25 cellular contexts compared by ENCODE assay signal in the genomic region with DNA sequence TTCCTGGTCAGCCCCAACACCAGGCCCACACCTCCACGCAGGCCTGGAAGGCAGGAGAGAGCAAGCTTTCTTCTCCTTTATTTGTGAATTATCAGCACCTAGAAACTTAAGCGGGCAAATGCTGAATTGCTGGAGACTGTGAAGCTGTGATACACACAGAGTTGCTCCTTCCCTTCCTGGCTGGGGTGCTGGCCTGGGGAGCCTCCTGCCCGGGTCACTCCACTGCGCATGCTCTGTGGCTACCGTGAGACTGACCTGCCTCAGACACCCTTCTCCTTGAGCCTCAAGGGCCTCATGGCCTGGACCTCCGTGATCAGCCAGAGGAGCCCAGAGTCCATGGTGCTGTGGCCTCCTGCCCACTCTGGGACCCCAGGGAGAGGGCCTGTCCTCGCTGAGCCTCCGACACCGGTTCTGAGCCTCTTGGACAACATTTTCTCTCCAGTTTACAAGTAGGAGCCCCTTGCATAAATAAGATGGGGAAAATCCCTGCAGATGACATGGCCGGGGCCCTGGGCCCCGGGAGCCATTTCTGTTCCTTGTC. TPM values are rescaled to one million over a fixed set of nuclear protein-coding genes. Genes with fewer than 3 reads are reported as not detected.
DNase-seq lines count a peak whose midpoint lies in the region; ATAC-seq and TF ChIP-seq lines count a peak whose summit lies in the region.
"Had no signal": no experiment of that assay in that cellular context is flagged by ENCODE, and none has a peak within 500 bp of the region (broad histone marks: within the 10 kb centered on the region; RNA-seq: fewer than 3 reads in every experiment).

No MANE protein-coding gene starts in this region.

- no peaks in the 10 kb centered on the region for H3K27me3 ChIP-seq in NT2/D1 (ENCODE audit: insufficient read depth, insufficient read length)
- no peaks in the 10 kb centered on the region for H3K27me3 ChIP-seq in endodermal cell (ENCODE audit: control insufficient read depth, insufficient read depth, low read length, poor library complexity, severe bottlenecking)
- H3K27me3 ChIP-seq: BE2C, dorsolateral prefrontal cortex, neutrophil had no signal

- peak overlapping the region; percentile 0 for H3K9ac ChIP-seq in NT2/D1 (ENCODE audit: insufficient read length, low read depth)
- H3K9ac ChIP-seq in endodermal cell (ENCODE audit: extremely low read depth, low read length, poor library complexity, severe bottlenecking): no peak overlapping the region

- H3K27ac Mint-ChIP-seq in endodermal cell: peak overlapping the region; percentile 89
- H3K27ac Mint-ChIP-seq in stimulated activated naive B cell treated with anti-CD40 and anti-IgM and Interleukin-4, amounts not matched to agents 10 μg/mL and 1 μg/mL and 100 μg/mL, for 72 hours: peak overlapping the region; percentile 83
- H3K27ac Mint-ChIP-seq: activated naive CD8-positive, alpha-beta T cell had no signal

- H3K9me3 Mint-ChIP-seq in endodermal cell: no peaks in the 10 kb centered on the region
- no peaks in the 10 kb centered on the region for H3K9me3 Mint-ChIP-seq in stimulated activated naive B cell treated with anti-CD40 and anti-IgM and Interleukin-4, amounts not matched to agents 10 μg/mL and 1 μg/mL and 100 μg/mL, for 72 hours
- H3K9me3 Mint-ChIP-seq: activated CD4-positive, alpha-beta memory T cell treated with anti-CD3 and anti-CD28 coated beads for 36 hours had no signal

- H3K4me3 ChIP-seq in NT2/D1 (ENCODE audit: insufficient read length, low read depth): no peak overlapping the region
- H3K4me3 ChIP-seq in endodermal cell (ENCODE audit: low read length): no peak overlapping the region
- H3K4me3 ChIP-seq: dorsolateral prefrontal cortex, psoas muscle had no signal

- peak; percentile 61 for DNase-seq in activated effector memory CD4-positive, alpha-beta T cell treated with anti-CD3 and anti-CD28 coated beads, Interleukin-2, amount 50 U/mL, for 16 hours
- no peak for DNase-seq in activated effector memory CD4-positive, alpha-beta T cell treated with Interleukin-2 at 50 U/mL for 16 hours
- DNase-seq in NT2/D1 (ENCODE audit: low read depth, low spot score): no peak
- no peak for DNase-seq in endodermal cell
- no peak for DNase-seq in stimulated activated naive B cell treated with anti-CD40 and anti-IgM and Interleukin-4, amounts not matched to agents 10 μg/mL and 1 μg/mL and 100 μg/mL, for 72 hours
- DNase-seq in NCI-H187 treated with DMSO at 0.1 percent for 48 hours (lab: John Stamatoyannopoulos, UW): no peak
- DNase-seq in HuH-7.5 (ENCODE audit: low spot score): no peak
- DNase-seq: activated CD4-positive, alpha-beta memory T cell treated with anti-CD3 and anti-CD28 coated beads for 36 hours; aorta; BE2C; central memory CD4-positive, alpha-beta T cell; COR-L47; DMS79 treated with DMSO at 0.1 percent for 48 hours; glutamatergic neuron; H7; Kasumi-1; kidney; NCI-H1694 treated with DMSO at 0.1 percent for 48 hours; NCI-H526 treated with DMSO at 0.1 percent for 48 hours; T-helper 1 cell had no signal

- no peak for TF ChIP-seq CTCF in endodermal cell (conservative IDR thresholded peaks at IDR 0.05)

- H3K4me1 ChIP-seq in NT2/D1 (ENCODE audit: insufficient read depth, insufficient read length) (peaks cover 19% of the 10 kb centered on the region), endodermal cell (ENCODE audit: control insufficient read depth, insufficient read depth, low read length) (peaks cover 6% of the 10 kb centered on the region)

- peaks cover 13% of the 10 kb centered on the region for H3K4me1 Mint-ChIP-seq in endodermal cell
- peaks cover 43 to 66% of the 10 kb centered on the region in 2 donors for H3K4me1 Mint-ChIP-seq in stimulated activated naive B cell treated with anti-CD40 and anti-IgM and Interleukin-4, amounts not matched to agents 10 μg/mL and 1 μg/mL and 100 μg/mL, for 72 hours

- peak overlapping the region; percentile 36 for H3K27ac ChIP-seq in endodermal cell (ENCODE audit: low read depth, low read length)
- H3K27ac ChIP-seq: neutrophil, psoas muscle had no signal

- H3K4me3 Mint-ChIP-seq in endodermal cell: no peak overlapping the region
- peak overlapping the region in 1 of 2 donors; percentile 39 for H3K4me3 Mint-ChIP-seq in stimulated activated naive B cell treated with anti-CD40 and anti-IgM and Interleukin-4, amounts not matched to agents 10 μg/mL and 1 μg/mL and 100 μg/mL, for 72 hours
- H3K4me3 Mint-ChIP-seq: activated CD4-positive, alpha-beta memory T cell treated with anti-CD3 and anti-CD28 coated beads for 36 hours; activated naive CD8-positive, alpha-beta T cell had no signal

- WGBS in endodermal cell (ENCODE audit: insufficient coverage in 1 of 2, insufficient read length in 1 of 2), 2 experiments: 94 to 96% methylated on average over 6 to 11 of the region's 11 CpGs

- H3K36me3 ChIP-seq in NT2/D1 (ENCODE audit: insufficient read depth, insufficient read length, low read length) (peaks cover 3% of the 10 kb centered on the region), endodermal cell (ENCODE audit: control insufficient read depth, insufficient read depth, low read length) (peaks cover 6% of the 10 kb centered on the region)
- H3K36me3 ChIP-seq: BE2C had no signal

- H3K27me3 Mint-ChIP-seq in endodermal cell (ENCODE audit: insufficient read depth): no peaks in the 10 kb centered on the region
- no peaks in the 10 kb centered on the region for H3K27me3 Mint-ChIP-seq in stimulated activated naive B cell treated with anti-CD40 and anti-IgM and Interleukin-4, amounts not matched to agents 10 μg/mL and 1 μg/mL and 100 μg/mL, for 72 hours
- H3K27me3 Mint-ChIP-seq: activated CD4-positive, alpha-beta memory T cell treated with anti-CD3 and anti-CD28 coated beads for 36 hours; activated naive CD8-positive, alpha-beta T cell had no signal

- no peaks in the 10 kb centered on the region for H3K9me3 ChIP-seq in NT2/D1 (ENCODE audit: insufficient read depth, low read length)
- H3K9me3 ChIP-seq in endodermal cell (ENCODE audit: control insufficient read depth, low read length): no peaks in the 10 kb centered on the region
- H3K9me3 ChIP-seq: BE2C, neutrophil, psoas muscle had no signal

- ATAC-seq in stimulated activated naive B cell treated with anti-CD40 and anti-IgM and Interleukin-4, amounts not matched to agents 10 μg/mL and 1 μg/mL and 100 μg/mL, for 72 hours (replicated peaks): no peak
- no peak for ATAC-seq in GM18502 (IDR thresholded peaks at IDR 0.05; ENCODE audit: poor library complexity, unreplicated experiment)
- ATAC-seq: psoas muscle had no signal

- peaks cover 11% of the 10 kb centered on the region for H3K36me3 Mint-ChIP-seq in endodermal cell (ENCODE audit: low read depth)
- H3K36me3 Mint-ChIP-seq in stimulated activated naive B cell treated with anti-CD40 and anti-IgM and Interleukin-4, amounts not matched to agents 10 μg/mL and 1 μg/mL and 100 μg/mL, for 72 hours: peaks cover 21 to 56% of the 10 kb centered on the region in 2 donors

RNA-seq across cellular contexts. Expression of gene AGPAT3, which starts 18.0 kb away (rescaled TPM):
- 10 to 100 TPM; 44.0 to 74.4 TPM for total RNA-seq in endodermal cell
- 22.2 TPM for polyA plus RNA-seq in endodermal cell (2013, experiment 1 of 2)
- 21.4 TPM for polyA plus RNA-seq in endodermal cell (2013, experiment 2 of 2)
